Comparison of ENCODE assay signal across 8 cellular contexts in genomic region chr13:44972956-44973581, GRCh38. TPM values are rescaled to one million over a fixed set of nuclear protein-coding genes. Genes with fewer than 3 reads are reported as not detected.
DNase-seq lines count a peak whose midpoint lies in the region; ATAC-seq, FAIRE-seq and TF ChIP-seq lines count a peak whose summit lies in the region.

No MANE protein-coding gene starts in this region.

- peak; percentile 39; the same call in 1 of the 2 replicates for TF ChIP-seq RAD21 in GM12878 (IDR thresholded peaks at IDR 0.05; ENCODE audit: insufficient read depth, low read depth, low read length)

- H3K27me3 ChIP-seq in KMS-11 (ENCODE audit: insufficient read depth, low read depth) (no peaks in the 10 kb centered on the region), GM12878 (replicated peaks in 1 of 2; ENCODE audit: control insufficient read depth in 2 of 2, insufficient read depth in 2 of 2, low read length in 1 of 2) (no peaks in the 10 kb centered on the region), lower lobe of right lung (ENCODE audit: low read depth) (no peaks in the 10 kb centered on the region)

- H3K9me3 ChIP-seq in GM12878 (replicated peaks; ENCODE audit: control insufficient read depth, insufficient read depth, low read length) (no peaks in the 10 kb centered on the region), lower lobe of right lung (no peaks in the 10 kb centered on the region)

- H4K20me1 ChIP-seq in KMS-11 (ENCODE audit: insufficient read depth) (no peaks in the 10 kb centered on the region), GM12878 (ENCODE audit: control insufficient read depth, insufficient read depth) (no peaks in the 10 kb centered on the region)

- POLR2A ChIA-PET in GM12878 (lab: Charles Lee), result no interaction called here

- H2AFZ ChIP-seq in KMS-11 (ENCODE audit: low read depth) (no peak overlapping the region), GM12878 (ENCODE audit: control insufficient read depth, low read depth, low read length) (no peak overlapping the region)

- ATAC-seq in GM12878 (no peak), lower lobe of right lung (no peak), GM21360 (IDR thresholded peaks at IDR 0.05; ENCODE audit: unreplicated experiment) (no peak), HG03025 (IDR thresholded peaks at IDR 0.05; ENCODE audit: low FRiP score, unreplicated experiment) (no peak)

- H3K4me3 ChIP-seq in KMS-11 (IDR thresholded peaks at IDR 0.05; ENCODE audit: insufficient read depth, low read depth, low read length), result no peak overlapping the region
- no peak overlapping the region for H3K4me3 ChIP-seq in GM12878
- H3K4me3 ChIP-seq in lower lobe of right lung, result no peak overlapping the region

- SMC1A ChIA-PET in GM12878 (lab: Charles Lee; ENCODE audit: uncharacterized antibody, unreplicated experiment), result interaction anchor here (0.7 to 3.5 kb wide), 10 partner anchors 12 to 489 kb away, joined by 3 to 11 read pairs (median 4); no protein-coding TSS in a partner anchor

- no peak for TF ChIP-seq POLR2A in GM12878 (IDR thresholded peaks at IDR 0.05; ENCODE audit: low read depth, low read length)

- H3K36me3 ChIP-seq in KMS-11 (ENCODE audit: insufficient read depth), result no peaks in the 10 kb centered on the region
- H3K36me3 ChIP-seq in GM12878 (ENCODE audit: control insufficient read depth in 2 of 2, insufficient read depth in 2 of 2, low read length in 1 of 2), result peaks cover 0 to 9% of the 10 kb centered on the region in 2 experiments; a peak in 3 of 4 replicates
- H3K36me3 ChIP-seq in lower lobe of right lung, result peaks cover 7% of the 10 kb centered on the region

- DNase-seq in Caki2 (ENCODE audit: low read depth) (peak; percentile 17), GM12878 (ENCODE audit: low read depth, low spot score) (no peak), lower lobe of right lung (no peak), posterior vena cava (ENCODE audit: low spot score) (no peak)
- DNase-seq in stimulated activated CD4-positive, alpha-beta T cell treated with anti-CD3 and anti-CD28 coated beads, Interleukin-15, amount 100 ng/mL, for 24 hours, result no peak

- H3K27ac ChIP-seq in KMS-11 (no peak overlapping the region), GM12878 (ENCODE audit: control insufficient read depth, insufficient read depth) (no peak overlapping the region), lower lobe of right lung (no peak overlapping the region)

- H3K9ac ChIP-seq in KMS-11 (no peak overlapping the region), GM12878 (ENCODE audit: control insufficient read depth, insufficient read depth, low read length) (no peak overlapping the region)

- in situ Hi-C loops in Caki2 (cut with HindIII; ENCODE audit: low pct_unique_long_range_greater_than_20kb, low sequenced_read_pairs) (no loop called here), GM12878 (cut with MboI) (loop anchor here (10.0 kb wide), 1 partner anchor 488 kb away; no protein-coding TSS in a partner anchor)

- no TSS peak for BruUV-seq in GM12878 (replicated peaks; lab: Mats Ljungman, UMichigan)

- CTCF ChIA-PET in GM12878 (lab: Yijun Ruan, JAX), result interaction anchor here (0.6 to 7.5 kb wide), 13 partner anchors 10 to 490 kb away, joined by 3 to 81 read pairs (median 5); no protein-coding TSS in a partner anchor

- intact Hi-C loops in GM12878 (cut with micrococcal nuclease; ENCODE audit: unreplicated experiment) (no loop called here), lower lobe of right lung (cut with DNase I) (loop anchor here (5.0 kb wide), 1 partner anchor 491 kb away; no protein-coding TSS in a partner anchor), posterior vena cava (cut with DNase I) (loop anchor here in 1 of 2 donors (5.0 kb wide), 1 partner anchor 1066 kb away; no protein-coding TSS in a partner anchor)

- H3K4me2 ChIP-seq in KMS-11 (no peak overlapping the region), GM12878 (ENCODE audit: control insufficient read depth, insufficient read depth) (no peak overlapping the region)

- H3K4me1 ChIP-seq in KMS-11 (ENCODE audit: low read depth, poor library complexity, severe bottlenecking) (no peaks in the 10 kb centered on the region), GM12878 (ENCODE audit: control insufficient read depth, insufficient read depth, low read length) (peaks cover 10% of the 10 kb centered on the region), lower lobe of right lung (peaks cover 13% of the 10 kb centered on the region)

- no peak for FAIRE-seq in GM12878 (lab: Jason Lieb, UNC)

- 45% methylated on average over 3 of the region's 3 CpGs for WGBS in GM12878 (ENCODE audit: insufficient coverage, insufficient replicate concordance, low lambda C conversion rate, missing lambda C conversion rate)

- RAD21 ChIA-PET in GM12878 (lab: Charles Lee; ENCODE audit: unreplicated experiment), result interaction anchor here (1.0 to 1.3 kb wide), 2 partner anchors 75 to 308 kb away, joined by 3 read pairs; no protein-coding TSS in a partner anchor

- TF ChIP-seq CTCF in KMS-11 (conservative IDR thresholded peaks at IDR 0.05; ENCODE audit: low read depth, low read length) (peak; percentile 51), GM12878 (IDR thresholded peaks at IDR 0.05 in 2 of 3, conservative IDR thresholded peaks at IDR 0.05 in 1 of 3; ENCODE audit: control insufficient read depth in 2 of 3, extremely low read depth in 1 of 3, insufficient read depth in 1 of 3, low read depth in 3 of 3, low read length in 3 of 3) (peak; percentile 16 to 25 (median 20); a peak in 2 of 6 replicates), lower lobe of right lung (IDR thresholded peaks at IDR 0.05) (peak; percentile 61)

- no peaks in the 10 kb centered on the region for H3K79me2 ChIP-seq in KMS-11 (ENCODE audit: insufficient read depth, low read depth)
- H3K79me2 ChIP-seq in GM12878 (ENCODE audit: control insufficient read depth, insufficient read depth, low read length), result no peaks in the 10 kb centered on the region; the same call in none of the 2 replicates

- no peak for TF ChIP-seq EP300 in GM12878 (IDR thresholded peaks at IDR 0.05; ENCODE audit: borderline replicate concordance in 1 of 2, control insufficient read depth in 1 of 2, low read depth in 2 of 2, low read length in 2 of 2)

TF ChIP-seq in GM12878, 131 proteins besides CTCF, POLR2A, EP300 and RAD21:
- no peak for TF ChIP-seq EED (IDR thresholded peaks at IDR 0.05; ENCODE audit: low read depth)
- TF ChIP-seq TCF7 (IDR thresholded peaks at IDR 0.05; ENCODE audit: borderline replicate concordance), result no peak
- peak; percentile 16; the same call in 1 of the 2 replicates for TF ChIP-seq RUNX3 (IDR thresholded peaks at IDR 0.05; ENCODE audit: low read length)

RNA-seq across cellular contexts. Expression of gene NUFIP1, which starts 16.2 kb away (rescaled TPM):
- 3.4 and 3.6 TPM in 2 replicates for total RNA-seq in Caki2 (2014; rRNA removed; shearing (Covaris generic); ENCODE audit: low replicate concordance)
- 6.7 and 8.1 TPM in 2 replicates for total RNA-seq in GM12878 (2013; cell fraction: nucleolus; rRNA removed)
- 4.2 and 6.2 TPM in 2 replicates for total RNA-seq in GM12878 (2014; rRNA removed)
- 10.9 TPM in 2 replicates for total RNA-seq in GM12878 (2014; rRNA removed; fragmentation: Illumina TruSeq; extraction: Trizol)
- 8.3 and 8.5 TPM in 2 replicates for total RNA-seq in GM12878 (2021)
- 3.5 TPM for polyA plus RNA-seq in GM12878 (2011; ENCODE audit: low read depth)
- polyA plus RNA-seq in GM12878 (2011; rRNA removed), result 2.9 and 5.5 TPM in 2 replicates
- polyA plus RNA-seq in GM12878 (2011; cell fraction: cytosol; rRNA removed), result 3.5 and 3.8 TPM in 2 replicates
- polyA plus RNA-seq in GM12878 (2011; cell fraction: nucleus; rRNA removed), result 2.7 and 4.1 TPM in 2 replicates
- polyA plus RNA-seq in GM12878 (2012), result 4.3 and 4.7 TPM in 2 replicates
- 10.9 and 11.0 TPM in 2 replicates for polyA plus RNA-seq in GM12878 (2014; fragmentation: Illumina TruSeq; extraction: Trizol)
- polyA plus RNA-seq in GM12878 (2014; fragmentation: Nextera tagmentation; extraction: Ambion mirVana), result 1 to 10 TPM; 2.5 to 4.0 TPM
- polyA plus RNA-seq in GM12878 (2014; rRNA removed), result 4.1 and 5.5 TPM in 2 replicates
- 10 to 100 TPM in 1 of 2 experiments, 1 to 10 TPM in 1; 9.8 to 11.2 TPM for polyA plus RNA-seq in GM12878 (2016; fragmentation: Nextera tagmentation; extraction: Ambion mirVana)
- polyA minus RNA-seq in GM12878 (2011; rRNA and poly(A)+ RNA removed), result 2.3 and 3.1 TPM in 2 replicates
- polyA minus RNA-seq in GM12878 (2011; cell fraction: cytosol; rRNA and poly(A)+ RNA removed), result 1.7 and 2.7 TPM in 2 replicates
- 2.9 and 5.1 TPM in 2 replicates for polyA minus RNA-seq in GM12878 (2011; cell fraction: nucleus; rRNA and poly(A)+ RNA removed)
- 3.8 TPM for total RNA-seq in lower lobe of right lung
- total RNA-seq in posterior vena cava, result 1 to 10 TPM; 5.0 to 5.1 TPM

RNA-seq across cellular contexts. Expression of gene GPALPP1, which starts 16.3 kb away (rescaled TPM):
- total RNA-seq in Caki2 (2014; rRNA removed; shearing (Covaris generic); ENCODE audit: low replicate concordance), result 13.8 and 20.9 TPM in 2 replicates
- 76.5 and 84.7 TPM in 2 replicates for total RNA-seq in GM12878 (2013; cell fraction: nucleolus; rRNA removed)
- 30.5 and 32.4 TPM in 2 replicates for total RNA-seq in GM12878 (2014; rRNA removed)
- total RNA-seq in GM12878 (2014; rRNA removed; fragmentation: Illumina TruSeq; extraction: Trizol), result 32.0 and 32.4 TPM in 2 replicates
- total RNA-seq in GM12878 (2021), result 26.2 and 28.3 TPM in 2 replicates
- polyA plus RNA-seq in GM12878 (2011; ENCODE audit: low read depth), result 11.5 TPM
- polyA plus RNA-seq in GM12878 (2011; rRNA removed), result 25.9 and 37.4 TPM in 2 replicates
- polyA plus RNA-seq in GM12878 (2011; cell fraction: cytosol; rRNA removed), result 11.7 and 12.1 TPM in 2 replicates
- 36.0 TPM in 2 replicates for polyA plus RNA-seq in GM12878 (2011; cell fraction: nucleus; rRNA removed)
- polyA plus RNA-seq in GM12878 (2012), result 15.8 and 17.5 TPM in 2 replicates
- polyA plus RNA-seq in GM12878 (2014; fragmentation: Illumina TruSeq; extraction: Trizol), result 28.7 and 31.9 TPM in 2 replicates
- polyA plus RNA-seq in GM12878 (2014; fragmentation: Nextera tagmentation; extraction: Ambion mirVana), result 10 to 100 TPM; 14.2 to 21.2 TPM
- polyA plus RNA-seq in GM12878 (2014; rRNA removed), result 23.8 and 26.6 TPM in 2 replicates
- polyA plus RNA-seq in GM12878 (2016; fragmentation: Nextera tagmentation; extraction: Ambion mirVana), result 10 to 100 TPM; 27.6 to 28.4 TPM
- polyA minus RNA-seq in GM12878 (2011; rRNA and poly(A)+ RNA removed), result 12.1 and 14.0 TPM in 2 replicates
- 7.7 and 8.0 TPM in 2 replicates for polyA minus RNA-seq in GM12878 (2011; cell fraction: cytosol; rRNA and poly(A)+ RNA removed)
- 36.0 and 45.5 TPM in 2 replicates for polyA minus RNA-seq in GM12878 (2011; cell fraction: nucleus; rRNA and poly(A)+ RNA removed)
- 23.6 TPM for total RNA-seq in lower lobe of right lung
- 10 to 100 TPM; 22.2 to 23.1 TPM for total RNA-seq in posterior vena cava
